8 cellular contexts compared by ENCODE assay signal in genomic region chr22:20132686-20133246, GRCh38. TPM values are rescaled to one million over a fixed set of nuclear protein-coding genes. Genes with fewer than 3 reads are reported as not detected.
A peak's percentile ranks its signal among the peaks of the same experiment; 100 is the strongest.
DNase-seq lines count a peak whose midpoint lies in the region; ATAC-seq and TF ChIP-seq lines count a peak whose summit lies in the region.

No MANE protein-coding gene starts in this region.

- no peaks in the 10 kb centered on the region for H3K79me2 ChIP-seq in neural cell (replicated peaks; ENCODE audit: insufficient read depth, low read length)

- H3K27ac Mint-ChIP-seq in effector memory CD8-positive, alpha-beta T cell, result peak overlapping the region in 1 of 2 donors; percentile 55

- H3K27ac ChIP-seq in BLaER1 (peak overlapping the region; percentile 75), neural cell (ENCODE audit: low read length) (no peak overlapping the region)

- H4K20me1 ChIP-seq in BLaER1 (peaks cover 79% of the 10 kb centered on the region), neural cell (ENCODE audit: insufficient read depth) (no peaks in the 10 kb centered on the region)

- ATAC-seq in effector memory CD8-positive, alpha-beta T cell (replicated peaks), result no peak
- no peak for ATAC-seq in GM21825 (IDR thresholded peaks at IDR 0.05; ENCODE audit: unreplicated experiment)
- no peak for ATAC-seq in HG03280 (IDR thresholded peaks at IDR 0.05; ENCODE audit: unreplicated experiment)

- H3K4me2 ChIP-seq in BLaER1 (peak overlapping the region; percentile 99), neural cell (ENCODE audit: low read length) (peak overlapping the region; percentile 68)

- TF ChIP-seq EP300 in neural cell (conservative IDR thresholded peaks at IDR 0.05; ENCODE audit: poor library complexity, severe bottlenecking), result no peak

- H3K9ac ChIP-seq in BLaER1 (peak overlapping the region; percentile 85), neural cell (ENCODE audit: low read length) (peak overlapping the region; percentile 68)

- peak overlapping the region; percentile 66 to 78 for H3K4me3 Mint-ChIP-seq in effector memory CD8-positive, alpha-beta T cell

- no peaks in the 10 kb centered on the region for H3K27me3 Mint-ChIP-seq in effector memory CD8-positive, alpha-beta T cell

- peaks cover 87% of the 10 kb centered on the region for H3K4me1 ChIP-seq in BLaER1

- H2AFZ ChIP-seq in neural cell (ENCODE audit: low read depth, low read length), result no peak overlapping the region

- H3K9me3 ChIP-seq in BLaER1 (no peaks in the 10 kb centered on the region), MG63 (no peaks in the 10 kb centered on the region), neural cell (ENCODE audit: low read length) (no peaks in the 10 kb centered on the region)

- peaks cover 3% of the 10 kb centered on the region for H3K36me3 Mint-ChIP-seq in effector memory CD8-positive, alpha-beta T cell (ENCODE audit: insufficient read depth)

- no peak for TF ChIP-seq CTCF in neural cell (IDR thresholded peaks at IDR 0.05; ENCODE audit: poor library complexity, severe bottlenecking)

- H3K4me1 Mint-ChIP-seq in effector memory CD8-positive, alpha-beta T cell (ENCODE audit: low read depth in 2 of 2), result peaks cover 13 to 45% of the 10 kb centered on the region in 2 donors

- peaks cover 12% of the 10 kb centered on the region for H3K36me3 ChIP-seq in BLaER1
- H3K36me3 ChIP-seq in MG63, result peaks cover 3% of the 10 kb centered on the region
- no peaks in the 10 kb centered on the region for H3K36me3 ChIP-seq in neural cell (ENCODE audit: insufficient read depth, low read length)

- no peaks in the 10 kb centered on the region for H3K9me2 ChIP-seq in neural cell (ENCODE audit: insufficient read depth, low read length)

- no peak for TF ChIP-seq RAD21 in neural cell (conservative IDR thresholded peaks at IDR 0.05)

- H3K4me3 ChIP-seq in BLaER1, result peak overlapping the region; percentile 82
- peak overlapping the region; percentile 69 for H3K4me3 ChIP-seq in MG63
- H3K4me3 ChIP-seq in neural cell (ENCODE audit: low read length), result peak overlapping the region; percentile 90

- H3K27me3 ChIP-seq in BLaER1 (no peaks in the 10 kb centered on the region), MG63 (no peaks in the 10 kb centered on the region), neural cell (ENCODE audit: insufficient read depth, low read depth, low read length) (no peaks in the 10 kb centered on the region)

- no peaks in the 10 kb centered on the region for H3K9me3 Mint-ChIP-seq in effector memory CD8-positive, alpha-beta T cell

- H3F3A ChIP-seq in neural cell (ENCODE audit: insufficient read depth, low read length, poor library complexity, severe bottlenecking), result no peaks in the 10 kb centered on the region

- DNase-seq in MG63, result no peak
- DNase-seq in effector memory CD8-positive, alpha-beta T cell, result no peak
- no peak for DNase-seq in NCI-H2171 treated with DMSO at 0.1 percent for 48 hours (lab: John Stamatoyannopoulos, UW)
- no peak for DNase-seq in KG1 (lab: John Stamatoyannopoulos, UW)

TF ChIP-seq in neural cell, 6 proteins besides CTCF, POLR2A, EP300 and RAD21:
- no peak for TF ChIP-seq SMC3 (conservative IDR thresholded peaks at IDR 0.05; ENCODE audit: poor library complexity)
- TF ChIP-seq TAF1 (IDR thresholded peaks at IDR 0.05; ENCODE audit: low read depth), result no peak
- no peak for TF ChIP-seq REST (IDR thresholded peaks at IDR 0.05; ENCODE audit: borderline replicate concordance)
- TF ChIP-seq EZH2 (IDR thresholded peaks at IDR 0.05; ENCODE audit: borderline replicate concordance, insufficient read depth, low read length, poor library complexity, severe bottlenecking), result no peak
- TF ChIP-seq MXI1 (conservative IDR thresholded peaks at IDR 0.05; ENCODE audit: poor library complexity, severe bottlenecking), result no peak
- no peak for TF ChIP-seq POLR2AphosphoS5 (IDR thresholded peaks at IDR 0.05)
TF ChIP-seq in neural cell: peak in this region for 0.

RNA-seq across cellular contexts. Expression of gene ZDHHC8, which starts 1.2 kb away (rescaled TPM):
- 1.4 and 9.6 TPM in 2 replicates for total RNA-seq in MG63 (2014; rRNA removed; shearing (Covaris generic); ENCODE audit: low replicate concordance)
- polyA plus RNA-seq in neural cell, result 4.5 and 11.4 TPM in 2 replicates
- polyA minus RNA-seq in neural cell, result 5.6 and 7.3 TPM in 2 replicates

RNA-seq across cellular contexts. Expression of gene TRMT2A, which starts 15.7 kb away (rescaled TPM):
- 39.4 and 43.4 TPM in 2 replicates for total RNA-seq in MG63 (2014; rRNA removed; shearing (Covaris generic); ENCODE audit: low replicate concordance)
- polyA plus RNA-seq in neural cell, result 96.7 and 103 TPM in 2 replicates
- 39.4 and 42.6 TPM in 2 replicates for polyA minus RNA-seq in neural cell

RNA-seq across cellular contexts. Expression of gene RANBP1, which starts 16.9 kb away (rescaled TPM):
- 841 and 1,160 TPM in 2 replicates for total RNA-seq in MG63 (2014; rRNA removed; shearing (Covaris generic); ENCODE audit: low replicate concordance)
- polyA plus RNA-seq in neural cell, result 341 and 360 TPM in 2 replicates
- 159 and 183 TPM in 2 replicates for polyA minus RNA-seq in neural cell

RNA-seq across cellular contexts. Expression of gene CCDC188, which starts 18.1 kb away (rescaled TPM):
- total RNA-seq in MG63 (2014; rRNA removed; shearing (Covaris generic); ENCODE audit: low replicate concordance), result not detected in 2 replicates
- not detected in 2 replicates for polyA plus RNA-seq in neural cell
- not detected in 2 replicates for polyA minus RNA-seq in neural cell

RNA-seq across cellular contexts. Expression of gene DGCR8, which starts 52.7 kb away (rescaled TPM):
- 16.3 and 31.0 TPM in 2 replicates for total RNA-seq in MG63 (2014; rRNA removed; shearing (Covaris generic); ENCODE audit: low replicate concordance)
- 48.9 and 52.3 TPM in 2 replicates for polyA plus RNA-seq in neural cell
- 37.2 and 37.7 TPM in 2 replicates for polyA minus RNA-seq in neural cell
